13 cellular contexts compared by ENCODE assay signal in genomic region chr1:245969274-245969673, GRCh38.
DNase-seq lines count a peak whose midpoint lies in the region; ATAC-seq and TF ChIP-seq lines count a peak whose summit lies in the region.
"Had no signal": no experiment of that assay in that cellular context is flagged by ENCODE, and none has a peak within 500 bp of the region (broad histone marks: within the 10 kb centered on the region; RNA-seq: fewer than 3 reads in every experiment).

No MANE protein-coding gene starts in this region.

- peaks cover 38% of the 10 kb centered on the region for H3K36me3 Mint-ChIP-seq in HFFc6 (ENCODE audit: low read depth)

- ATAC-seq in upper lobe of right lung (peak; percentile 54), GM21447 (IDR thresholded peaks at IDR 0.05; ENCODE audit: unreplicated experiment) (no peak)
- ATAC-seq: activated T-cell treated with anti-CD3 and anti-CD28 coated beads, Interleukin-2, amount 50 U/mL, for 72 hours had no signal

- in situ Hi-C loops in astrocyte of the spinal cord (cut with HindIII; ENCODE audit: low sequenced_read_pairs), result no loop called here

- H3K27me3 Mint-ChIP-seq in HFFc6 (ENCODE audit: insufficient read depth), result peaks cover 3% of the 10 kb centered on the region; the same call in 1 of the 2 replicates

- no peaks in the 10 kb centered on the region for H3K27me3 ChIP-seq in upper lobe of right lung
- H3K27me3 ChIP-seq: vagina had no signal

- H3K9me3 ChIP-seq in upper lobe of right lung, result no peaks in the 10 kb centered on the region
- H3K9me3 ChIP-seq: vagina had no signal

- no peaks in the 10 kb centered on the region for H3K9me3 Mint-ChIP-seq in HFFc6

- no peak for TF ChIP-seq CTCF in HFFc6 (IDR thresholded peaks at IDR 0.05)
- TF ChIP-seq CTCF in astrocyte of the spinal cord (IDR thresholded peaks at IDR 0.05; ENCODE audit: low read depth, low read length), result no peak
- no peak for TF ChIP-seq CTCF in upper lobe of right lung (IDR thresholded peaks at IDR 0.05)

- H3K27ac ChIP-seq in upper lobe of right lung, result peak overlapping the region; percentile 42
- H3K27ac ChIP-seq: parathyroid adenoma, vagina had no signal

- H3K4me1 ChIP-seq in upper lobe of right lung, result no peaks in the 10 kb centered on the region
- H3K4me1 ChIP-seq: parathyroid adenoma, vagina had no signal

- H3K36me3 ChIP-seq in upper lobe of right lung, result no peaks in the 10 kb centered on the region
- H3K36me3 ChIP-seq: vagina had no signal

- peak overlapping the region; percentile 79 for H3K27ac Mint-ChIP-seq in HFFc6
- H3K27ac Mint-ChIP-seq: activated T-cell treated with anti-CD3 and anti-CD28 coated beads, Interleukin-2, amount 50 U/mL, for 72 hours had no signal

- intact Hi-C loops in upper lobe of right lung (cut with DNase I) (no loop called here), posterior vena cava (cut with DNase I) (no loop called here)

- DNase-seq in HFFc6 (peak; percentile 95), astrocyte of the spinal cord (ENCODE audit: low read depth, low spot score) (peak; percentile 95), islet precursor cell (peak; percentile 85), upper lobe of right lung (no peak), posterior vena cava (ENCODE audit: low spot score) (no peak), NCI-H446 treated with DMSO at 0.1 percent for 48 hours (lab: John Stamatoyannopoulos, UW) (no peak)
- DNase-seq: activated T-cell treated with anti-CD3 and anti-CD28 coated beads, Interleukin-2, amount 50 U/mL, for 72 hours; cortex of kidney; DND-41; NCI-H1105 treated with DMSO at 0.1 percent for 48 hours had no signal

- peak overlapping the region; percentile 31 for H3K4me3 Mint-ChIP-seq in HFFc6
- H3K4me3 Mint-ChIP-seq: activated T-cell treated with anti-CD3 and anti-CD28 coated beads, Interleukin-2, amount 50 U/mL, for 72 hours had no signal

- H3K4me1 Mint-ChIP-seq in HFFc6 (ENCODE audit: low read depth), result peaks cover 60% of the 10 kb centered on the region

- H3K4me3 ChIP-seq in astrocyte of the spinal cord (ENCODE audit: low read depth, low read length) (no peak overlapping the region), upper lobe of right lung (no peak overlapping the region)
- H3K4me3 ChIP-seq: vagina had no signal

Comparison
In these comparisons a context has a peak if more than half of its experiments do, and no peak if none do; other contexts are left out.
1. DNase-seq: peak in HFFc6 (single experiment), astrocyte of the spinal cord (single experiment) and islet precursor cell (single experiment); none in upper lobe of right lung (single experiment), posterior vena cava (single experiment) and NCI-H446 treated with DMSO at 0.1 percent for 48 hours (single experiment).